Comparison of ENCODE assay signal across 19 cellular contexts in the genomic region with DNA sequence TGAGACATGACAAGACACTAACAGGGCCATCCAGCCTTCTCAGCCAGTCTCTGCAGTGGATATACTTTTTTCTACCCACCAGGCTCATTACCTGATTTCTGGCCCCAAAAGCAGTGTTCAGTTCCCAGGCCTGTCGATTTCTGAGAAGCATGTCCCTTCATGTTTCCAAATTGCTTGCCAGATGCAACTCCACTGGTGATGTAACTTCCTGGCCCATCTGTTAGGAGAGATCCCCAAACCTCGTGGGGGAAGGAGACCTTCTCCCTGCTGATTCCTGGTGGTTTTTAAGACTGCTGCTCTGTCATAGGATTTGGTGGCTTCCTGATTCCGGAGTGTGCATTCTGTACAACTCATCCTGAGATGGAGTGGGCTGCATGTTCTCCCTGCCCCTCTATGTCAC. TPM values are rescaled to one million over a fixed set of nuclear protein-coding genes. Genes with fewer than 3 reads are reported as not detected.
DNase-seq lines count a peak whose midpoint lies in the region; ATAC-seq and TF ChIP-seq lines count a peak whose summit lies in the region.
"Had no signal": no experiment of that assay in that cellular context is flagged by ENCODE, and none has a peak within 500 bp of the region (broad histone marks: within the 10 kb centered on the region; RNA-seq: fewer than 3 reads in every experiment).

No MANE protein-coding gene starts in this region.

- H2AK5ac ChIP-seq in neuronal stem cell (ENCODE audit: low read depth, low read length), result no peak overlapping the region

- H4K91ac ChIP-seq in neuronal stem cell (ENCODE audit: low read depth, low read length, poor library complexity), result no peak overlapping the region

- peaks cover 2 to 21% of the 10 kb centered on the region in 2 donors for H3K4me1 ChIP-seq in neuronal stem cell (ENCODE audit: control insufficient read depth in 2 of 2, insufficient read depth in 1 of 2, low read depth in 1 of 2, low read length in 2 of 2)
- H3K4me1 ChIP-seq in ovary (ENCODE audit: insufficient read depth), result peaks cover 5% of the 10 kb centered on the region
- no peaks in the 10 kb centered on the region for H3K4me1 ChIP-seq in prostate gland (replicated peaks)
- H3K4me1 ChIP-seq: colonic mucosa had no signal

- H3K36me3 Mint-ChIP-seq in activated naive CD8-positive, alpha-beta T cell treated with anti-CD3 and anti-CD28 coated beads for 36 hours, result peaks cover 2% of the 10 kb centered on the region
- H3K36me3 Mint-ChIP-seq in activated naive CD8-positive, alpha-beta T cell treated with anti-CD3 and anti-CD28 coated beads, Interleukin-2, amount 50 U/mL, for 24 hours (ENCODE audit: low read depth), result peaks cover 3% of the 10 kb centered on the region
- peaks cover 70 to 94% of the 10 kb centered on the region in 2 donors for H3K36me3 Mint-ChIP-seq in CD14-positive monocyte

- H3K9me3 Mint-ChIP-seq in activated naive CD8-positive, alpha-beta T cell treated with anti-CD3 and anti-CD28 coated beads for 36 hours, result no peaks in the 10 kb centered on the region
- no peaks in the 10 kb centered on the region for H3K9me3 Mint-ChIP-seq in activated naive CD8-positive, alpha-beta T cell treated with anti-CD3 and anti-CD28 coated beads, Interleukin-2, amount 50 U/mL, for 24 hours
- no peaks in the 10 kb centered on the region for H3K9me3 Mint-ChIP-seq in CD14-positive monocyte
- H3K9me3 Mint-ChIP-seq: activated CD4-positive, alpha-beta T cell treated with anti-CD3 and anti-CD28 coated beads, Interleukin-2, amount 10 ng/mL, durations not matched to agents 7 days and 5 days had no signal

- no peak overlapping the region for H3K4me2 ChIP-seq in neuronal stem cell (ENCODE audit: insufficient read depth, low read length, poor library complexity, severe bottlenecking)

- no peak overlapping the region for H4K8ac ChIP-seq in neuronal stem cell (ENCODE audit: low read depth, low read length)

- H3K4ac ChIP-seq in neuronal stem cell (ENCODE audit: low read length), result no peak overlapping the region

- H3K27me3 ChIP-seq in neuronal stem cell (ENCODE audit: control insufficient read depth in 3 of 3, insufficient read depth in 3 of 3, low read depth in 1 of 3, low read length in 3 of 3), result no peaks in the 10 kb centered on the region
- no peaks in the 10 kb centered on the region for H3K27me3 ChIP-seq in ovary
- H3K27me3 ChIP-seq in prostate gland (replicated peaks; ENCODE audit: insufficient read depth), result no peaks in the 10 kb centered on the region
- H3K27me3 ChIP-seq: colonic mucosa, gastrocnemius medialis, testis had no signal

- no peak overlapping the region for H2AFZ ChIP-seq in neuronal stem cell (ENCODE audit: low read length)

- peak overlapping the region; percentile 27 for H3K27ac Mint-ChIP-seq in activated naive CD8-positive, alpha-beta T cell treated with anti-CD3 and anti-CD28 coated beads for 36 hours
- H3K27ac Mint-ChIP-seq in activated naive CD8-positive, alpha-beta T cell treated with anti-CD3 and anti-CD28 coated beads, Interleukin-2, amount 50 U/mL, for 24 hours, result no peak overlapping the region
- peak overlapping the region in 3 of 7 donors; percentile 1 to 48 (median 15) for H3K27ac Mint-ChIP-seq in CD14-positive monocyte
- H3K27ac Mint-ChIP-seq: activated CD4-positive, alpha-beta T cell treated with anti-CD3 and anti-CD28 coated beads, Interleukin-2, amount 10 ng/mL, durations not matched to agents 7 days and 5 days had no signal

- H3K9me3 ChIP-seq in neuronal stem cell (replicated peaks in 1 of 2; ENCODE audit: control insufficient read depth in 2 of 2, insufficient read depth in 1 of 2, low read depth in 1 of 2, low read length in 2 of 2), result no peaks in the 10 kb centered on the region
- H3K9me3 ChIP-seq in ovary, result no peaks in the 10 kb centered on the region
- H3K9me3 ChIP-seq in prostate gland, result no peaks in the 10 kb centered on the region
- H3K9me3 ChIP-seq: colonic mucosa, gastrocnemius medialis, mucosa of descending colon, testis had no signal

- H2BK120ac ChIP-seq in neuronal stem cell (ENCODE audit: low read depth, low read length), result no peak overlapping the region

- no peaks in the 10 kb centered on the region for H3K79me1 ChIP-seq in neuronal stem cell (ENCODE audit: low read depth, low read length)

- TF ChIP-seq EP300 in ovary (IDR thresholded peaks at IDR 0.05), result no peak

- TF ChIP-seq POLR2A in ovary (IDR thresholded peaks at IDR 0.05), result no peak
- no peak for TF ChIP-seq POLR2A in prostate gland (IDR thresholded peaks at IDR 0.05)

- peak overlapping the region; percentile 35 for H2BK5ac ChIP-seq in neuronal stem cell (ENCODE audit: low read length)

- no peaks in the 10 kb centered on the region for H3K27me3 Mint-ChIP-seq in activated naive CD8-positive, alpha-beta T cell treated with anti-CD3 and anti-CD28 coated beads for 36 hours
- H3K27me3 Mint-ChIP-seq in activated naive CD8-positive, alpha-beta T cell treated with anti-CD3 and anti-CD28 coated beads, Interleukin-2, amount 50 U/mL, for 24 hours, result no peaks in the 10 kb centered on the region
- H3K27me3 Mint-ChIP-seq in CD14-positive monocyte (ENCODE audit: low read depth in 3 of 3), result peaks cover 0 to 1% (median 0%) of the 10 kb centered on the region in 3 donors
- H3K27me3 Mint-ChIP-seq: activated CD4-positive, alpha-beta T cell treated with anti-CD3 and anti-CD28 coated beads, Interleukin-2, amount 10 ng/mL, durations not matched to agents 7 days and 5 days had no signal

- H3K4me3 ChIP-seq in neuronal stem cell (ENCODE audit: low read length in 2 of 2), result no peak overlapping the region
- no peak overlapping the region for H3K4me3 ChIP-seq in ovary
- H3K4me3 ChIP-seq in prostate gland, result no peak overlapping the region
- H3K4me3 ChIP-seq: colonic mucosa, gastrocnemius medialis, mucosa of descending colon, testis had no signal

- intact Hi-C loops in ovary (cut with DNase I) (no loop called here), CD14-positive monocyte (cut with micrococcal nuclease) (no loop called here), prostate gland (cut with DNase I) (no loop called here)

- H3K27ac ChIP-seq in epithelial cell of prostate (peak overlapping the region; percentile 25), neuronal stem cell (replicated peaks; ENCODE audit: low read length) (no peak overlapping the region), ovary (no peak overlapping the region), prostate gland (no peak overlapping the region)
- H3K27ac ChIP-seq: colonic mucosa, testis had no signal

- no peak overlapping the region for H3K9ac ChIP-seq in neuronal stem cell (ENCODE audit: low read depth, low read length, poor library complexity)

- H2BK12ac ChIP-seq in neuronal stem cell (ENCODE audit: low read length), result no peak overlapping the region

- DNase-seq in activated naive CD8-positive, alpha-beta T cell treated with anti-CD3 and anti-CD28 coated beads for 36 hours, result no peak
- DNase-seq in activated naive CD8-positive, alpha-beta T cell treated with anti-CD3 and anti-CD28 coated beads, Interleukin-2, amount 50 U/mL, for 24 hours, result no peak
- DNase-seq in LHCN-M2 (ENCODE audit: low read depth) (peak; percentile 37), epithelial cell of prostate (ENCODE audit: low read depth, low spot score) (no peak), neuronal stem cell (ENCODE audit: low spot score) (no peak), ovary (no peak), CD14-positive monocyte (ENCODE audit: low spot score) (no peak), prostate gland (ENCODE audit: low spot score) (no peak)
- DNase-seq: activated CD4-positive, alpha-beta T cell treated with anti-CD3 and anti-CD28 coated beads, Interleukin-2, amount 10 ng/mL, durations not matched to agents 7 days and 5 days; activated naive CD4-positive, alpha-beta T cell treated with anti-CD3 and anti-CD28 coated beads, Interleukin-2, amount 50 U/mL, for 16 hours; activated T-cell treated with anti-CD3 and anti-CD28 coated beads for 4 hours; colonic mucosa; left colon; MM.1S; mucosa of descending colon; NCI-H2029 treated with DMSO at 0.1 percent for 48 hours; SHP77; testis had no signal

- ATAC-seq in activated naive CD8-positive, alpha-beta T cell treated with anti-CD3 and anti-CD28 coated beads, Interleukin-2, amount 50 U/mL, for 24 hours, result no peak
- ATAC-seq: left colon, mucosa of descending colon had no signal

- H3K4me3 Mint-ChIP-seq in activated naive CD8-positive, alpha-beta T cell treated with anti-CD3 and anti-CD28 coated beads for 36 hours, result no peak overlapping the region
- no peak overlapping the region for H3K4me3 Mint-ChIP-seq in activated naive CD8-positive, alpha-beta T cell treated with anti-CD3 and anti-CD28 coated beads, Interleukin-2, amount 50 U/mL, for 24 hours
- H3K4me3 Mint-ChIP-seq in CD14-positive monocyte, result no peak overlapping the region
- H3K4me3 Mint-ChIP-seq: activated CD4-positive, alpha-beta T cell treated with anti-CD3 and anti-CD28 coated beads, Interleukin-2, amount 10 ng/mL, durations not matched to agents 7 days and 5 days had no signal

- no CpG with 5 or more reads among the region's 3 CpGs for WGBS in neuronal stem cell (ENCODE audit: extremely low coverage in 2 of 2, insufficient read length in 2 of 2, insufficient replicate concordance in 1 of 2), 2 donors
- 67 to 76% (median 74%) methylated on average over 3 of the region's 3 CpGs for WGBS in ovary, 3 donors
- WGBS in prostate gland, result 40% methylated on average over 3 of the region's 3 CpGs

- peak overlapping the region; percentile 23 for H3K14ac ChIP-seq in neuronal stem cell (ENCODE audit: low read length)

- H3K36me3 ChIP-seq in neuronal stem cell (replicated peaks in 1 of 2; ENCODE audit: control insufficient read depth in 2 of 2, insufficient read depth in 2 of 2, low read length in 2 of 2) (peaks cover 21 to 81% of the 10 kb centered on the region in 2 donors), ovary (no peaks in the 10 kb centered on the region), prostate gland (peaks cover 0 to 4% of the 10 kb centered on the region in 2 donors)
- H3K36me3 ChIP-seq: colonic mucosa, gastrocnemius medialis had no signal

- H3K18ac ChIP-seq in neuronal stem cell (ENCODE audit: low read length), result peak overlapping the region; percentile 76

- H3K4me1 Mint-ChIP-seq in activated naive CD8-positive, alpha-beta T cell treated with anti-CD3 and anti-CD28 coated beads for 36 hours, result no peaks in the 10 kb centered on the region
- H3K4me1 Mint-ChIP-seq in activated naive CD8-positive, alpha-beta T cell treated with anti-CD3 and anti-CD28 coated beads, Interleukin-2, amount 50 U/mL, for 24 hours, result no peaks in the 10 kb centered on the region
- peaks cover 10% of the 10 kb centered on the region for H3K4me1 Mint-ChIP-seq in CD14-positive monocyte
- H3K4me1 Mint-ChIP-seq: activated CD4-positive, alpha-beta T cell treated with anti-CD3 and anti-CD28 coated beads, Interleukin-2, amount 10 ng/mL, durations not matched to agents 7 days and 5 days had no signal

- no peak overlapping the region for H2BK15ac ChIP-seq in neuronal stem cell (ENCODE audit: low read length)

- TF ChIP-seq CTCF in ovary (IDR thresholded peaks at IDR 0.05) (no peak), CD14-positive monocyte (IDR thresholded peaks at IDR 0.05) (no peak), prostate gland (IDR thresholded peaks at IDR 0.05) (no peak)

- H3K23ac ChIP-seq in neuronal stem cell (ENCODE audit: low read depth, low read length, poor library complexity), result no peak overlapping the region

RNA-seq across cellular contexts. Expression of a gene that starts 31.6 kb away (rescaled TPM):
- total RNA-seq in activated naive CD8-positive, alpha-beta T cell treated with anti-CD3 and anti-CD28 coated beads for 36 hours, result 10 to 100 TPM; 50.7 to 51.2 TPM
- total RNA-seq in LHCN-M2 (2014; rRNA removed) (53.0 and 58.1 TPM in 2 replicates), ovary (10 to 100 TPM; 14.9 to 30.5 (median 24.6) TPM), prostate gland (10 to 100 TPM; 27.5 to 31.8 TPM)
- polyA plus RNA-seq in LHCN-M2 (2012), result 28.9 TPM
- polyA plus RNA-seq in neuronal stem cell (2013, experiment 1 of 2), result 29.3 TPM
- polyA plus RNA-seq in neuronal stem cell (2013, experiment 2 of 2), result 29.5 TPM
- polyA plus RNA-seq in ovary (10 to 100 TPM; 19.4 to 37.3 TPM), CD14-positive monocyte (10 to 100 TPM; 31.4 to 33.0 TPM)

RNA-seq across cellular contexts. Expression of a gene that starts 54.5 kb away (rescaled TPM):
- total RNA-seq in activated naive CD8-positive, alpha-beta T cell treated with anti-CD3 and anti-CD28 coated beads for 36 hours, result 1 to 10 TPM; 1.3 to 1.4 TPM
- 0.17 TPM in 1 of 2 replicates, not detected in the other for total RNA-seq in LHCN-M2 (2014; rRNA removed)
- polyA plus RNA-seq in LHCN-M2 (2012), result 0.13 TPM
- 1.2 TPM for polyA plus RNA-seq in neuronal stem cell (2013, experiment 1 of 2)
- polyA plus RNA-seq in neuronal stem cell (2013, experiment 2 of 2), result 1.3 TPM
- total RNA-seq in ovary, result 1 to 10 TPM in 5 of 7 donors, under 1 TPM in 1, not detected in 1; 0.34 to 2.9 (median 1.5) TPM
- 1 to 10 TPM in 1 of 2 donors, under 1 TPM in 1; 0.40 to 1.3 TPM for polyA plus RNA-seq in ovary
- under 1 TPM in 1 of 2 donors, not detected in 1; 0.20 TPM for polyA plus RNA-seq in CD14-positive monocyte
- under 1 TPM in 1 of 2 donors, not detected in 1; 0.68 TPM for total RNA-seq in prostate gland
